1 cellular context compared by ENCODE assay signal in genomic region chr1:202187697-202188407, GRCh38.
TF ChIP-seq lines count a peak whose summit lies in the region.

No MANE protein-coding gene starts in this region.

TF ChIP-seq in HEK293, 187 proteins besides CTCF, POLR2A, EP300 and RAD21:
- TF ChIP-seq EGR2 (tag by site-specific recombination; IDR thresholded peaks at IDR 0.05; ENCODE audit: low read depth) (peak; percentile 23; the same call in 1 of the 2 replicates), ZNF624 (tag by site-specific recombination; IDR thresholded peaks at IDR 0.05) (no peak)
TF ChIP-seq in HEK293: peak in this region for 1.
